ENCODE assay signal across 26 cellular contexts in the genomic region with DNA sequence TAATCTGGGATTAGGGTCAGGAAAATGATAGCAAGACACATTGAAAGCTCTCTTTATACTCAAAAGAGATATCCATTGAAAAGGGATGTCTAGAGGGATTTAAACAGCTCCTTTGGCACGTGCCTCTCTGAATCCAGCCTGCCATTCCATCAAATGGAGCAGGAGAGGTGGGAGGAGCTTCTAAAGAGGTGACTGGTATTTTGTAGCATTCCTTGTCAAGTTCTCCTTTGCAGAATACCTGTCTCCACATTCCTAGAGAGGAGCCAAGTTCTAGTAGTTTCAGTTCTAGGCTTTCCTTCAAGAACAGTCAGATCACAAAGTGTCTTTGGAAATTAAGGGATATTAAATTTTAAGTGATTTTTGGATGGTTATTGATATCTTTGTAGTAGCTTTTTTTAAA. TPM values are rescaled to one million over a fixed set of nuclear protein-coding genes. Genes with fewer than 3 reads are reported as not detected.
A peak's percentile ranks its signal among the peaks of the same experiment; 100 is the strongest.
DNase-seq lines count a peak whose midpoint lies in the region; ATAC-seq and TF ChIP-seq lines count a peak whose summit lies in the region.
"Had no signal": no experiment of that assay in that cellular context is flagged by ENCODE, and none has a peak within 500 bp of the region (broad histone marks: within the 10 kb centered on the region; RNA-seq: fewer than 3 reads in every experiment).

No MANE protein-coding gene starts in this region.

- intact Hi-C loops in CD14-positive monocyte (cut with micrococcal nuclease), result no loop called here

- H3F3A ChIP-seq in neural progenitor cell (ENCODE audit: low read depth), result no peaks in the 10 kb centered on the region

- peak overlapping the region in 4 of 7 donors; percentile 42 to 75 (median 58) for H3K27ac Mint-ChIP-seq in CD14-positive monocyte
- peak overlapping the region; percentile 6; the same call in 1 of the 2 replicates for H3K27ac Mint-ChIP-seq in HFFc6
- no peak overlapping the region for H3K27ac Mint-ChIP-seq in neural progenitor cell

- H3K27me3 ChIP-seq in neural progenitor cell, result no peaks in the 10 kb centered on the region

- H3K4me3 ChIP-seq in epithelial cell of esophagus (ENCODE audit: low read length) (no peak overlapping the region), neural progenitor cell (no peak overlapping the region)
- H3K4me3 ChIP-seq: SK-N-MC had no signal

- no peak overlapping the region for H2AFZ ChIP-seq in neural progenitor cell (replicated peaks)

- peaks cover 4% of the 10 kb centered on the region for H4K20me1 ChIP-seq in neural progenitor cell (ENCODE audit: low read depth)

- no peak overlapping the region for H3K4me2 ChIP-seq in neural progenitor cell

- H3K36me3 Mint-ChIP-seq in CD14-positive monocyte, result peaks cover 65 to 76% of the 10 kb centered on the region in 2 donors
- peaks cover 13% of the 10 kb centered on the region for H3K36me3 Mint-ChIP-seq in HFFc6 (ENCODE audit: low read depth)
- H3K36me3 Mint-ChIP-seq in neural progenitor cell, result peaks cover 2% of the 10 kb centered on the region

- no peak for TF ChIP-seq CTCF in CD14-positive monocyte (IDR thresholded peaks at IDR 0.05)
- TF ChIP-seq CTCF in HFFc6 (IDR thresholded peaks at IDR 0.05), result no peak
- no peak for TF ChIP-seq CTCF in epithelial cell of esophagus (IDR thresholded peaks at IDR 0.05; ENCODE audit: insufficient read depth, low read depth, low read length, missing control alignments)
- no peak for TF ChIP-seq CTCF in neural progenitor cell (IDR thresholded peaks at IDR 0.05)
- no peak for TF ChIP-seq CTCF in GM20000 (IDR thresholded peaks at IDR 0.05; ENCODE audit: extremely low read depth, missing control alignments)

- no peak overlapping the region for H3K27ac ChIP-seq in neural progenitor cell
- H3K27ac ChIP-seq: HL-60, RWPE1, SK-N-MC had no signal

- no peak for ATAC-seq in HG03571 (IDR thresholded peaks at IDR 0.05; ENCODE audit: unreplicated experiment)
- no peak for ATAC-seq in GM18907 (IDR thresholded peaks at IDR 0.05; ENCODE audit: unreplicated experiment)
- no peak for ATAC-seq in HG02571 (IDR thresholded peaks at IDR 0.05; ENCODE audit: unreplicated experiment)

- no peaks in the 10 kb centered on the region for H3K9me3 ChIP-seq in neural progenitor cell (ENCODE audit: low read depth)

- H3K27me3 Mint-ChIP-seq in CD14-positive monocyte (ENCODE audit: low read depth in 3 of 3) (peaks cover 0 to 1% (median 0%) of the 10 kb centered on the region in 3 donors), HFFc6 (ENCODE audit: insufficient read depth) (no peaks in the 10 kb centered on the region), neural progenitor cell (ENCODE audit: insufficient read depth, low read depth) (no peaks in the 10 kb centered on the region)

- no peaks in the 10 kb centered on the region for H3K4me1 ChIP-seq in neural progenitor cell

- H3K4me3 Mint-ChIP-seq in CD14-positive monocyte, result no peak overlapping the region
- H3K4me3 Mint-ChIP-seq in HFFc6, result no peak overlapping the region
- no peak overlapping the region for H3K4me3 Mint-ChIP-seq in neural progenitor cell

- H3K9ac ChIP-seq in neural progenitor cell, result no peak overlapping the region

- H3K4me1 Mint-ChIP-seq in CD14-positive monocyte, result no peaks in the 10 kb centered on the region
- peaks cover 10% of the 10 kb centered on the region for H3K4me1 Mint-ChIP-seq in HFFc6 (ENCODE audit: low read depth)
- no peaks in the 10 kb centered on the region for H3K4me1 Mint-ChIP-seq in neural progenitor cell

- no peak for DNase-seq in CD14-positive monocyte (ENCODE audit: low spot score)
- DNase-seq in HFFc6, result no peak
- peak; percentile 3 for DNase-seq in epithelial cell of esophagus (ENCODE audit: low read depth)
- peak; percentile 9 for DNase-seq in neural progenitor cell (ENCODE audit: low spot score)
- no peak for DNase-seq in GM20000 (ENCODE audit: low spot score)
- DNase-seq: AML-193, HCEC 1CT, KBM-7, MM.1S, NCI-H1048, NCI-H1436, NCI-H187 treated with DMSO at 0.1 percent for 48 hours, NCI-H2107, NCI-H2227 treated with DMSO at 0.1 percent for 48 hours, NCI-H510A, SHP77 treated with DMSO at 0.1 percent for 48 hours, SW 1271 had no signal

- H3K36me3 ChIP-seq in neural progenitor cell, result no peaks in the 10 kb centered on the region

- H3K9me3 Mint-ChIP-seq in CD14-positive monocyte (no peaks in the 10 kb centered on the region), HFFc6 (no peaks in the 10 kb centered on the region), neural progenitor cell (no peaks in the 10 kb centered on the region)

- H3K79me2 ChIP-seq in neural progenitor cell (ENCODE audit: low read depth), result no peaks in the 10 kb centered on the region

RNA-seq across cellular contexts. Expression of a gene that starts 25.4 kb away (rescaled TPM):
- polyA plus RNA-seq in CD14-positive monocyte, result not detected
- total RNA-seq in HFFc6 (2021; fragmentation: NEBNext Ultra II Directional; extraction: Animal tissue kit (Norgen Biotek cat#: 25700)), result under 1 TPM in 1 of 6 experiments, not detected in 5; 0.06 TPM
- not detected in 2 replicates for total RNA-seq in neural progenitor cell (ENCODE audit: low replicate concordance)
- total RNA-seq: A172, HT-29 had no signal
- polyA plus RNA-seq: AG04450 had no signal

Comparison
In these comparisons a context has a peak if more than half of its experiments do, and no peak if none do; other contexts are left out.
1. DNase-seq: peak in epithelial cell of esophagus (single experiment) and neural progenitor cell (single experiment); none in CD14-positive monocyte (single experiment), HFFc6 (single experiment) and GM20000 (single experiment).